In genomic region chr15:73937313-73937695, GRCh38 we compare ENCODE assay signal across 23 cellular contexts.
"Had no signal": no experiment of that assay in that cellular context is flagged by ENCODE, and none has a peak within 500 bp of the region (broad histone marks: within the 10 kb centered on the region; RNA-seq: fewer than 3 reads in every experiment).

No MANE protein-coding gene starts in this region.

- H3K36me3 ChIP-seq: right lobe of liver had no signal

- H3K27ac ChIP-seq: right lobe of liver had no signal

- H3K36me3 Mint-ChIP-seq: activated naive CD4-positive, alpha-beta T cell treated with anti-CD3 and anti-CD28 coated beads, Interleukin-2, amount 10 ng/mL, durations not matched to agents 7 days and 5 days; activated naive CD8-positive, alpha-beta T cell treated with anti-CD3 and anti-CD28 coated beads, Interleukin-2, amount 10 ng/mL, durations not matched to agents 7 days and 5 days; WTC11 had no signal

- H3K9me3 Mint-ChIP-seq: activated CD4-positive, alpha-beta memory T cell treated with anti-CD3 and anti-CD28 coated beads, Interleukin-2, amount 10 ng/mL, durations not matched to agents 7 days and 5 days; activated CD4-positive, alpha-beta T cell treated with anti-CD3 and anti-CD28 coated beads, Interleukin-2, amount 10 ng/mL, durations not matched to agents 7 days and 5 days; activated naive CD4-positive, alpha-beta T cell treated with anti-CD3 and anti-CD28 coated beads, Interleukin-2, amount 10 ng/mL, durations not matched to agents 7 days and 5 days; activated naive CD8-positive, alpha-beta T cell treated with anti-CD3 and anti-CD28 coated beads, Interleukin-2, amount 10 ng/mL, durations not matched to agents 7 days and 5 days; activated T-cell treated with anti-CD3 and anti-CD28 coated beads, Interleukin-2, amount 50 U/mL, for 24 hours; neural crest cell; WTC11 had no signal

- H3K4me3 ChIP-seq: gastroesophageal sphincter, right lobe of liver had no signal

- FAIRE-seq: endothelial cell of umbilical vein, urothelium cell line had no signal

- H3K4me3 Mint-ChIP-seq: activated CD4-positive, alpha-beta memory T cell treated with anti-CD3 and anti-CD28 coated beads, Interleukin-2, amount 10 ng/mL, durations not matched to agents 7 days and 5 days; activated CD4-positive, alpha-beta T cell treated with anti-CD3 and anti-CD28 coated beads, Interleukin-2, amount 10 ng/mL, durations not matched to agents 7 days and 5 days; activated naive CD4-positive, alpha-beta T cell treated with anti-CD3 and anti-CD28 coated beads, Interleukin-2, amount 10 ng/mL, durations not matched to agents 7 days and 5 days; activated naive CD8-positive, alpha-beta T cell treated with anti-CD3 and anti-CD28 coated beads, Interleukin-2, amount 10 ng/mL, durations not matched to agents 7 days and 5 days; activated T-cell treated with anti-CD3 and anti-CD28 coated beads, Interleukin-2, amount 50 U/mL, for 24 hours; neural crest cell; T-helper 17 cell; WTC11 had no signal

- H3K27me3 ChIP-seq: gastroesophageal sphincter, right lobe of liver had no signal

- DNase-seq: activated CD4-positive, alpha-beta memory T cell treated with anti-CD3 and anti-CD28 coated beads, Interleukin-2, amount 10 ng/mL, durations not matched to agents 7 days and 5 days; activated CD4-positive, alpha-beta T cell treated with anti-CD3 and anti-CD28 coated beads for 1 hour; activated CD4-positive, alpha-beta T cell treated with anti-CD3 and anti-CD28 coated beads, Interleukin-2, amount 10 ng/mL, durations not matched to agents 7 days and 5 days; activated CD8-positive, alpha-beta memory T cell treated with anti-CD3 and anti-CD28 coated beads, Interleukin-2, amount 50 U/mL, for 48 hours; activated gamma-delta T cell; activated naive CD4-positive, alpha-beta T cell treated with anti-CD3 and anti-CD28 coated beads, Interleukin-2, amount 10 ng/mL, durations not matched to agents 7 days and 5 days; activated naive CD8-positive, alpha-beta T cell treated with anti-CD3 and anti-CD28 coated beads, Interleukin-2, amount 10 ng/mL, durations not matched to agents 7 days and 5 days; activated T-cell treated with anti-CD3 and anti-CD28 coated beads, Interleukin-2, amount 50 U/mL, for 24 hours; caudate nucleus; hippocampal formation; occipital lobe; stimulated activated CD4-positive, alpha-beta T cell treated with anti-CD3 and anti-CD28 coated beads, Interleukin-1b, Interleukin-23, amount 100 ng/mL, for 48 hours; stimulated activated naive CD4-positive, alpha-beta T cell; T-helper 17 cell; T1000; trophoblast cell had no signal

- ATAC-seq: gastroesophageal sphincter, left lobe of liver, right lobe of liver, T-helper 17 cell, WTC11 had no signal

- H3K27ac Mint-ChIP-seq: activated CD4-positive, alpha-beta memory T cell treated with anti-CD3 and anti-CD28 coated beads, Interleukin-2, amount 10 ng/mL, durations not matched to agents 7 days and 5 days; activated CD4-positive, alpha-beta T cell treated with anti-CD3 and anti-CD28 coated beads, Interleukin-2, amount 10 ng/mL, durations not matched to agents 7 days and 5 days; activated naive CD4-positive, alpha-beta T cell treated with anti-CD3 and anti-CD28 coated beads, Interleukin-2, amount 10 ng/mL, durations not matched to agents 7 days and 5 days; activated naive CD8-positive, alpha-beta T cell treated with anti-CD3 and anti-CD28 coated beads, Interleukin-2, amount 10 ng/mL, durations not matched to agents 7 days and 5 days; activated T-cell treated with anti-CD3 and anti-CD28 coated beads, Interleukin-2, amount 50 U/mL, for 24 hours; T-helper 17 cell; WTC11 had no signal

- H3K9me3 ChIP-seq: gastroesophageal sphincter, right lobe of liver had no signal

- H3K27me3 Mint-ChIP-seq: activated CD4-positive, alpha-beta memory T cell treated with anti-CD3 and anti-CD28 coated beads, Interleukin-2, amount 10 ng/mL, durations not matched to agents 7 days and 5 days; activated CD4-positive, alpha-beta T cell treated with anti-CD3 and anti-CD28 coated beads, Interleukin-2, amount 10 ng/mL, durations not matched to agents 7 days and 5 days; activated T-cell treated with anti-CD3 and anti-CD28 coated beads, Interleukin-2, amount 50 U/mL, for 24 hours; T-helper 17 cell had no signal
